1 cellular context compared by ENCODE assay signal in the genomic region with DNA sequence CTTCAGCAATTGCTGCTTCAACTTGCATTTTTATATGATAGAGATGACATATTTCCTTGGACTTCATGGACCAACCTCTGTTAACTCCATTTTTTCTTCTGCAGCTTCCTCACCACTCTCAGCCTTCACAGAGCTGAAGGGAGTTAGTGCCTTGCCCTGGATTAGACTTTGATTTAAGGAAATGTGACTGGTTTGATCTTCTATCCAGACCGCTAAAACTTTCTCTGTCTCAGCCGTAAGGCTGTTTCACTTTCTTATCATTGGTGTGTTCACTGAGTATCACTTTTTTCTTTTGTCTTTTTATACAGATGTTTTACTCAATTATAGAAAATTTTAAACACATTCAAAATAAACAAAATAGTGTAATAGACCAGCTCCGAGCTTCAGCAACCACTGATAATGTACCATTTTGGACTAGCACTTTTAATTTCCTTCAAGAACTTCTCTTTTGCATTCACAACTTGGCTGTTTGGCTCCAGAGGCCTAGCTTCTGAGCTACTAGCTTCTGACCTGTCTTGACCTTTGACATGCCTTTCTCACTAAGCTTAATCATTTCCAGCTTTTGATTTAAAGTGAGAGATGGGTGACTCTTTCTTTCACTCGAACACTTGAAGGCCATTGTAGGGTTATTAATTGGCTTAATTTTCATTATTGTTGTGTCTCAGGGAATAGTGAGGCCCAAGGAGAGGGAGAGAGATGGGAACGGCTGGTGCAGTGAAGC.
A peak's percentile ranks its signal among the peaks of the same experiment; 100 is the strongest.
TF ChIP-seq lines count a peak whose summit lies in the region.

No MANE protein-coding gene starts in this region.

TF ChIP-seq in GM12878, 131 proteins besides CTCF, POLR2A, EP300 and RAD21:
- TF ChIP-seq NR2F1 (conservative IDR thresholded peaks at IDR 0.05): peak; percentile 97
- TF ChIP-seq SUZ12 (IDR thresholded peaks at IDR 0.05; ENCODE audit: unreplicated experiment): no peak
- TF ChIP-seq NR2C1 (IDR thresholded peaks at IDR 0.05): peak; percentile 84
- peak; percentile 21; the same call in 1 of the 2 replicates for TF ChIP-seq MTA2 (IDR thresholded peaks at IDR 0.05; ENCODE audit: low read depth)
- no peak for TF ChIP-seq HDGF (IDR thresholded peaks at IDR 0.05)
- TF ChIP-seq IKZF1 (conservative IDR thresholded peaks at IDR 0.05): 0 out of 2 replicates have a peak, but pooled peaks have one; percentile 13
- no peak for TF ChIP-seq FOXK2 (IDR thresholded peaks at IDR 0.05)
- no peak for TF ChIP-seq EGR1 (IDR thresholded peaks at IDR 0.05; ENCODE audit: borderline replicate concordance in 1 of 2, low read depth in 2 of 2, low read length in 2 of 2)
- no peak for TF ChIP-seq RELA (IDR thresholded peaks at IDR 0.05; ENCODE audit: borderline replicate concordance, partially characterized antibody)
- TF ChIP-seq POU2F2 (IDR thresholded peaks at IDR 0.05; ENCODE audit: borderline replicate concordance, low read depth, low read length): no peak
- TF ChIP-seq TARDBP (IDR thresholded peaks at IDR 0.05; ENCODE audit: borderline replicate concordance): no peak
- TF ChIP-seq, protein P1, sequence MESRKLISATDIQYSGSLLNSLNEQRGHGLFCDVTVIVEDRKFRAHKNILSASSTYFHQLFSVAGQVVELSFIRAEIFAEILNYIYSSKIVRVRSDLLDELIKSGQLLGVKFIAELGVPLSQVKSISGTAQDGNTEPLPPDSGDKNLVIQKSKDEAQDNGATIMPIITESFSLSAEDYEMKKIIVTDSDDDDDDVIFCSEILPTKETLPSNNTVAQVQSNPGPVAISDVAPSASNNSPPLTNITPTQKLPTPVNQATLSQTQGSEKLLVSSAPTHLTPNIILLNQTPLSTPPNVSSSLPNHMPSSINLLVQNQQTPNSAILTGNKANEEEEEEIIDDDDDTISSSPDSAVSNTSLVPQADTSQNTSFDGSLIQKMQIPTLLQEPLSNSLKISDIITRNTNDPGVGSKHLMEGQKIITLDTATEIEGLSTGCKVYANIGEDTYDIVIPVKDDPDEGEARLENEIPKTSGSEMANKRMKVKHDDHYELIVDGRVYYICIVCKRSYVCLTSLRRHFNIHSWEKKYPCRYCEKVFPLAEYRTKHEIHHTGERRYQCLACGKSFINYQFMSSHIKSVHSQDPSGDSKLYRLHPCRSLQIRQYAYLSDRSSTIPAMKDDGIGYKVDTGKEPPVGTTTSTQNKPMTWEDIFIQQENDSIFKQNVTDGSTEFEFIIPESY (IDR thresholded peaks at IDR 0.05): peak; percentile 33; the same call in 1 of the 2 replicates
- no peak for TF ChIP-seq RCOR1 (conservative IDR thresholded peaks at IDR 0.05; ENCODE audit: low read depth, low read length)
- peak; percentile 26; the same call in 1 of the 2 replicates for TF ChIP-seq SPI1 (IDR thresholded peaks at IDR 0.05; ENCODE audit: borderline replicate concordance, insufficient read depth, low read depth, low read length)
- TF ChIP-seq ZZZ3 (IDR thresholded peaks at IDR 0.05; ENCODE audit: control insufficient read depth, insufficient read length, low read depth): no peak
- TF ChIP-seq, protein P2, sequence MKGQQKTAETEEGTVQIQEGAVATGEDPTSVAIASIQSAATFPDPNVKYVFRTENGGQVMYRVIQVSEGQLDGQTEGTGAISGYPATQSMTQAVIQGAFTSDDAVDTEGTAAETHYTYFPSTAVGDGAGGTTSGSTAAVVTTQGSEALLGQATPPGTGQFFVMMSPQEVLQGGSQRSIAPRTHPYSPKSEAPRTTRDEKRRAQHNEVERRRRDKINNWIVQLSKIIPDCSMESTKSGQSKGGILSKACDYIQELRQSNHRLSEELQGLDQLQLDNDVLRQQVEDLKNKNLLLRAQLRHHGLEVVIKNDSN (IDR thresholded peaks at IDR 0.05; ENCODE audit: borderline replicate concordance, extremely low read length, insufficient read depth, low read depth, low read length): no peak
- TF ChIP-seq ETV6 (conservative IDR thresholded peaks at IDR 0.05 in 1 of 2, IDR thresholded peaks at IDR 0.05 in 1 of 2; ENCODE audit: borderline replicate concordance in 1 of 2, low read depth in 1 of 2): no peak
